25 cellular contexts compared by ENCODE assay signal in the genomic region with DNA sequence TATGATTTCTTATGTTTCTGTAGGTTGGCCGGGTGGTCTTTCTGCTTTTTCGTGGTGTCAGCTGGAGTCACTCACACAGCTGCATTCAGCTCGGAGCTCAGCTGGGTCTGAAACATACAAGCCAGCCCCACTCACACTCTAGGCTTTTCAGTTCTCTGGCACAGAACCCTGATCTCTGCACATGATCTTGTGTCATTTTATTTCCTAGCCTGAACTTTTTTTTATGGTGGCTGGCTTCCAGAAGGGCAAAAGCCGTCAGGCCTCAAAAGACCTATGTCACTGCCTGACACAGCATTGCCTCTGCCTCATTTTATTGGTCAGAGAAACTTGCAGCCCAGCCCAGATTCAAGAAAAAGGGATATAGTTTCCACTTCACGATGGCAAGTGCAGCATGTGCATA.
DNase-seq lines count a peak whose midpoint lies in the region; ATAC-seq and TF ChIP-seq lines count a peak whose summit lies in the region.
"Had no signal": no experiment of that assay in that cellular context is flagged by ENCODE, and none has a peak within 500 bp of the region (broad histone marks: within the 10 kb centered on the region; RNA-seq: fewer than 3 reads in every experiment).

No MANE protein-coding gene starts in this region.

- H3K36me3 ChIP-seq in effector memory CD4-positive, alpha-beta T cell (ENCODE audit: control insufficient read depth, insufficient read depth, low read length): no peaks in the 10 kb centered on the region
- H3K36me3 ChIP-seq: breast epithelium, neural progenitor cell, tibial nerve had no signal

- H3K27ac Mint-ChIP-seq in progenitor cell of endocrine pancreas: no peak overlapping the region
- H3K27ac Mint-ChIP-seq: activated CD8-positive, alpha-beta T cell treated with anti-CD3 and anti-CD28 coated beads for 36 hours; activated T-helper 17 cell treated with anti-CD3 and anti-CD28 coated beads, Interleukin-2, amount 50 U/mL, for 72 hours; CD8-positive, alpha-beta memory T cell; HFFc6; neural progenitor cell had no signal

- H3K27me3 Mint-ChIP-seq in progenitor cell of endocrine pancreas: peaks cover 19% of the 10 kb centered on the region
- H3K27me3 Mint-ChIP-seq: activated CD8-positive, alpha-beta T cell treated with anti-CD3 and anti-CD28 coated beads for 36 hours; CD8-positive, alpha-beta memory T cell had no signal

- peaks cover 4% of the 10 kb centered on the region for H3K4me1 Mint-ChIP-seq in progenitor cell of endocrine pancreas (ENCODE audit: low read depth)
- H3K4me1 Mint-ChIP-seq: activated T-helper 17 cell treated with anti-CD3 and anti-CD28 coated beads, Interleukin-2, amount 50 U/mL, for 72 hours; CD8-positive, alpha-beta memory T cell had no signal

- no peaks in the 10 kb centered on the region for H3K9me3 ChIP-seq in effector memory CD4-positive, alpha-beta T cell (ENCODE audit: control insufficient read depth, low read length)
- H3K9me3 ChIP-seq: breast epithelium, tibial nerve had no signal

- no peak for TF ChIP-seq CTCF in progenitor cell of endocrine pancreas (IDR thresholded peaks at IDR 0.05; ENCODE audit: unreplicated experiment)

- no peaks in the 10 kb centered on the region for H3K9me3 Mint-ChIP-seq in progenitor cell of endocrine pancreas (ENCODE audit: low read depth)
- H3K9me3 Mint-ChIP-seq: activated CD8-positive, alpha-beta T cell treated with anti-CD3 and anti-CD28 coated beads for 36 hours; activated T-helper 17 cell treated with anti-CD3 and anti-CD28 coated beads, Interleukin-2, amount 50 U/mL, for 72 hours; HFFc6; neural progenitor cell had no signal

- H3K4me3 Mint-ChIP-seq in progenitor cell of endocrine pancreas (ENCODE audit: low read depth): no peak overlapping the region
- H3K4me3 Mint-ChIP-seq: activated CD8-positive, alpha-beta T cell treated with anti-CD3 and anti-CD28 coated beads for 36 hours; activated T-helper 17 cell treated with anti-CD3 and anti-CD28 coated beads, Interleukin-2, amount 50 U/mL, for 72 hours; CD8-positive, alpha-beta memory T cell; HFFc6; neural progenitor cell had no signal

- H3K27ac ChIP-seq in cingulate gyrus (ENCODE audit: low read depth, low read length) (peak overlapping the region; percentile 83), temporal lobe (ENCODE audit: low read depth, low read length) (peak overlapping the region; percentile 83)
- H3K27ac ChIP-seq in effector memory CD4-positive, alpha-beta T cell (ENCODE audit: insufficient read depth, low read length, poor library complexity, severe bottlenecking): no peak overlapping the region
- H3K27ac ChIP-seq: breast epithelium, epithelial cell of prostate, neural progenitor cell, tibial nerve had no signal

- H3K36me3 Mint-ChIP-seq in progenitor cell of endocrine pancreas (ENCODE audit: insufficient read depth): no peaks in the 10 kb centered on the region
- H3K36me3 Mint-ChIP-seq: CD8-positive, alpha-beta memory T cell; neural progenitor cell had no signal

- H3K4me1 ChIP-seq in effector memory CD4-positive, alpha-beta T cell (ENCODE audit: control insufficient read depth, insufficient read depth, low read length, poor library complexity, severe bottlenecking): no peaks in the 10 kb centered on the region
- H3K4me1 ChIP-seq: breast epithelium had no signal

- H3K27me3 ChIP-seq in effector memory CD4-positive, alpha-beta T cell (replicated peaks; ENCODE audit: control insufficient read depth, insufficient read depth, low read length, poor library complexity, severe bottlenecking): no peaks in the 10 kb centered on the region
- H3K27me3 ChIP-seq: breast epithelium, neural progenitor cell, tibial nerve had no signal

- no peak for ATAC-seq in HG03565 (IDR thresholded peaks at IDR 0.05; ENCODE audit: unreplicated experiment)
- ATAC-seq: activated CD8-positive, alpha-beta T cell treated with anti-CD3 and anti-CD28 coated beads for 36 hours; activated T-helper 17 cell treated with anti-CD3 and anti-CD28 coated beads, Interleukin-2, amount 50 U/mL, for 72 hours; GM12878 had no signal

- DNase-seq in kidney tubule cell (ENCODE audit: low spot score) (peak; percentile 15), pons (ENCODE audit: low spot score) (peak; percentile 96), progenitor cell of endocrine pancreas (ENCODE audit: low spot score, unreplicated experiment) (no peak)
- no peak for DNase-seq in effector memory CD4-positive, alpha-beta T cell
- DNase-seq: activated CD8-positive, alpha-beta T cell treated with anti-CD3 and anti-CD28 coated beads for 36 hours; activated naive CD4-positive, alpha-beta T cell treated with anti-CD3 and anti-CD28 coated beads, Interleukin-2, amount 50 U/mL, for 16 hours; CD8-positive, alpha-beta memory T cell; effector CD8-positive, alpha-beta T cell; EL; GOT3; HFFc6; left cardiac atrium; mammary epithelial cell; NCI-H1048; stimulated activated naive CD4-positive, alpha-beta T cell treated with Interleukin-2 at 50 U/mL for 16 hours; SW 1271 had no signal

- no peak overlapping the region for H3K4me3 ChIP-seq in effector memory CD4-positive, alpha-beta T cell (ENCODE audit: insufficient read depth, low read depth, low read length, poor library complexity, severe bottlenecking)
- H3K4me3 ChIP-seq: breast epithelium, GM12878, neural progenitor cell, tibial nerve had no signal

Comparison
In these comparisons a context has a peak if more than half of its experiments do, and no peak if none do; other contexts are left out.
1. DNase-seq: peak in kidney tubule cell (single experiment) and pons (single experiment); none in effector memory CD4-positive, alpha-beta T cell (0 of 3) and progenitor cell of endocrine pancreas (single experiment).